Comparison of ENCODE assay signal across 37 cellular contexts in the genomic region with DNA sequence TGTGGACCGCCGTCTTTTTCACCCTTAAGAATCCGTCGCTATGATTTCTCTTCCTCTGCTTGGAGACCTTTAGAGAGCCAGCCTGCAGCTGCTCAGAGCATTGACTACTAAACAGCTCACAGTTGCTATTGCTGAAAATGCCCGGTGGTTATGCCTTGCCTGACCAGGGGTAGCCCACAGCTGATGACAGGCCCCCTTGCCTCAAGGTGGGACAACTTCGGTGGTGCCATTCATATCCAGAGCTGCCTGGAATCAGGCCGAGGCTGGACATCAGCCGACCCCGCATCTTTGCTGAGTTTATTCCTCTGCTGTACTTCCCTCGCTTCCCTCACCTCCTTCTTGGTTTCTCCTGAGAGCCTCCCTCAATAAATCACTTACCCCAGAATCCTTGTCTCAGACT. TPM values are rescaled to one million over a fixed set of nuclear protein-coding genes. Genes with fewer than 3 reads are reported as not detected.
"Had no signal": no experiment of that assay in that cellular context is flagged by ENCODE, and none has a peak within 500 bp of the region (broad histone marks: within the 10 kb centered on the region; RNA-seq: fewer than 3 reads in every experiment).

No MANE protein-coding gene starts in this region.

- H3K4me3 ChIP-seq: adrenal gland, ascending aorta, body of pancreas, breast epithelium, cardiac muscle cell had no signal

- H3K36me3 ChIP-seq: adrenal gland, ascending aorta, brain microvascular endothelial cell, breast epithelium, cardiac muscle cell had no signal

- H3K27ac ChIP-seq: adrenal gland, ascending aorta, body of pancreas, brain microvascular endothelial cell, breast epithelium, cardiac muscle cell had no signal

- H3K27me3 ChIP-seq: adrenal gland, ascending aorta, body of pancreas, brain microvascular endothelial cell, breast epithelium, cardiac muscle cell had no signal

- H3K9me3 ChIP-seq: adrenal gland, ascending aorta, body of pancreas, breast epithelium had no signal

- DNase-seq: activated effector memory CD4-positive, alpha-beta T cell treated with anti-CD3 and anti-CD28 coated beads, Interleukin-2, amount 50 U/mL, for 16 hours; activated effector memory CD4-positive, alpha-beta T cell treated with Interleukin-2 at 50 U/mL for 16 hours; activated gamma-delta T cell; activated gamma-delta T cell treated with Interleukin-2 at 50 U/mL for 16 hours; activated naive CD4-positive, alpha-beta T cell; activated naive CD4-positive, alpha-beta T cell treated with anti-CD3 and anti-CD28 coated beads for 36 hours; activated naive CD4-positive, alpha-beta T cell treated with anti-CD3 and anti-CD28 coated beads, Interleukin-2, amount 10 ng/mL, durations not matched to agents 7 days and 5 days; activated naive CD4-positive, alpha-beta T cell treated with anti-CD3 and anti-CD28 coated beads, Interleukin-2, amount 50 U/mL, for 16 hours; activated naive CD4-positive, alpha-beta T cell treated with Interleukin-2 at 50 U/mL for 16 hours; activated naive CD8-positive, alpha-beta T cell treated with anti-CD3 and anti-CD28 coated beads for 36 hours; activated naive CD8-positive, alpha-beta T cell treated with anti-CD3 and anti-CD28 coated beads, Interleukin-2, amount 10 ng/mL, durations not matched to agents 7 days and 5 days; activated naive CD8-positive, alpha-beta T cell treated with anti-CD3 and anti-CD28 coated beads, Interleukin-2, amount 50 U/mL, for 24 hours; activated T-cell treated with anti-CD3 and anti-CD28 coated beads, Interleukin-2, amount 50 U/mL, for 1 hour; activated T-cell treated with anti-CD3 and anti-CD28 coated beads, Interleukin-2, amount 50 U/mL, for 24 hours; activated T-cell treated with anti-CD3 and anti-CD28 coated beads, Interleukin-2, amount 50 U/mL, for 4 hours; activated T-cell treated with anti-CD3 and anti-CD28 coated beads, Interleukin-2, amount 50 U/mL, for 48 hours; activated T-cell treated with anti-CD3 and anti-CD28 coated beads, Interleukin-2, amount 50 U/mL, for 72 hours; adrenal gland; amniotic stem cell; amygdala; anterior cingulate cortex; aorta; body of pancreas; brain microvascular endothelial cell; caudate nucleus; central memory CD4-positive, alpha-beta T cell; cerebellar nuclear complex had no signal

- ATAC-seq: activated naive CD4-positive, alpha-beta T cell treated with anti-CD3 and anti-CD28 coated beads, Interleukin-2, amount 50 U/mL, for 72 hours; activated T-cell treated with anti-CD3 and anti-CD28 coated beads, Interleukin-2, amount 50 U/mL, for 4 hours; activated T-cell treated with anti-CD3 and anti-CD28 coated beads, Interleukin-2, amount 50 U/mL, for 72 hours; activated T-helper 17 cell treated with anti-CD3 and anti-CD28 coated beads, Interleukin-2, amount 50 U/mL, for 72 hours; body of pancreas had no signal

- H3K4me1 ChIP-seq: adrenal gland, ascending aorta, body of pancreas, breast epithelium had no signal

RNA-seq across cellular contexts. Expression of gene OVOL2, which starts 39.6 kb away (rescaled TPM):
- total RNA-seq: activated naive CD4-positive, alpha-beta T cell treated with anti-CD3 and anti-CD28 coated beads for 36 hours; activated naive CD4-positive, alpha-beta T cell treated with anti-CD3 and anti-CD28 coated beads, Interleukin-2, amount 50 U/mL, for 72 hours; activated naive CD8-positive, alpha-beta T cell treated with anti-CD3 and anti-CD28 coated beads for 36 hours; activated naive CD8-positive, alpha-beta T cell treated with anti-CD3 and anti-CD28 coated beads, Interleukin-2, amount 10 ng/mL, durations not matched to agents 7 days and 5 days; activated T-cell treated with anti-CD3 and anti-CD28 coated beads, Interleukin-2, amount 50 U/mL, for 4 hours; activated T-helper 1 cell treated with anti-CD3 and anti-CD28 coated beads, Interleukin-12 subunit alpha, Interleukin-12 subunit beta, Interleukin-2, Interleukin-4 antibody, amounts not matched to agents 30 ng/mL and 10 ng/mL and 1 ng/mL, durations not matched to agents 14 hours and 24 hours and 36 hours; activated T-helper 17 cell treated with anti-CD3 and anti-CD28 coated beads, Interleukin-2, amount 50 U/mL, for 72 hours; activated T-helper 2 cell treated with anti-CD3 and anti-CD28 coated beads, Interferon-gamma antibody, Interleukin-2, Interleukin-4, amounts not matched to agents 10 μg/mL and 5 μg/mL and 100 μg/mL, durations not matched to agents 14 hours and 24 hours and 36 hours; adrenal gland; aorta; ascending aorta; cardiac septum; cerebellum; chondrocyte had no signal
- polyA plus RNA-seq: adrenal gland, cardiac muscle cell had no signal
